Comparison of ENCODE assay signal across 8 cellular contexts in genomic region chr2:168889635-168890005, GRCh38. TPM values are rescaled to one million over a fixed set of nuclear protein-coding genes. Genes with fewer than 3 reads are reported as not detected.
A peak's percentile ranks its signal among the peaks of the same experiment; 100 is the strongest.
DNase-seq lines count a peak whose midpoint lies in the region; ATAC-seq and TF ChIP-seq lines count a peak whose summit lies in the region.

No MANE protein-coding gene starts in this region.

- WGBS in H9 (ENCODE audit: extremely low coverage, insufficient read length, low lambda C conversion rate), result no CpG with 5 or more reads among the region's 3 CpGs
- 20 to 21% methylated on average over 1 to 2 of the region's 3 CpGs for WGBS in mesodermal cell (ENCODE audit: insufficient coverage in 2 of 2), 2 experiments

- H2BK5ac ChIP-seq in H9 (ENCODE audit: insufficient read length, low read length), result no peak overlapping the region

- no peak overlapping the region for H2BK120ac ChIP-seq in H9 (ENCODE audit: low read depth, low read length, poor library complexity, severe bottlenecking)

- H3K36me3 Mint-ChIP-seq in H9 (ENCODE audit: insufficient read depth in 1 of 3, low read depth in 3 of 3), result peaks cover 16 to 34% (median 32%) of the 10 kb centered on the region in 3 experiments; a peak in 6 of 7 replicates
- H3K36me3 Mint-ChIP-seq in activated naive CD8-positive, alpha-beta T cell treated with anti-CD3 and anti-CD28 coated beads for 36 hours, result peaks cover 28% of the 10 kb centered on the region

- peak overlapping the region in 2 of 3 experiments; percentile 98 to 99; a peak in 3 of 7 replicates for H3K27ac Mint-ChIP-seq in H9
- H3K27ac Mint-ChIP-seq in activated naive CD8-positive, alpha-beta T cell treated with anti-CD3 and anti-CD28 coated beads for 36 hours, result peak overlapping the region; percentile 26

- H2BK20ac ChIP-seq in H9 (ENCODE audit: low read depth, low read length, poor library complexity, severe bottlenecking), result no peak overlapping the region

- H3K4me1 ChIP-seq in H9 (ENCODE audit: insufficient read depth, low read length), result no peaks in the 10 kb centered on the region
- no peaks in the 10 kb centered on the region for H3K4me1 ChIP-seq in mesodermal cell (ENCODE audit: control insufficient read depth, insufficient read depth, low read length, poor library complexity, severe bottlenecking)

- H3K18ac ChIP-seq in H9 (ENCODE audit: insufficient read length, low read depth, low read length), result no peak overlapping the region

- H2AFZ ChIP-seq in H9 (ENCODE audit: low read length), result no peak overlapping the region

- ATAC-seq in GM18517 (IDR thresholded peaks at IDR 0.05; ENCODE audit: unreplicated experiment), result no peak

- peak overlapping the region; percentile 65 for H3K4me3 ChIP-seq in mesodermal cell (ENCODE audit: extremely low read depth, insufficient read depth, low read length, poor library complexity, severe bottlenecking)

- no peak overlapping the region for H3K56ac ChIP-seq in H9 (ENCODE audit: insufficient read length, low read depth, low read length)

- H3K27me3 Mint-ChIP-seq in H9 (ENCODE audit: low read depth), result peaks cover 13% of the 10 kb centered on the region
- peaks cover 21% of the 10 kb centered on the region for H3K27me3 Mint-ChIP-seq in activated naive CD8-positive, alpha-beta T cell treated with anti-CD3 and anti-CD28 coated beads for 36 hours

- no peaks in the 10 kb centered on the region for H3K79me2 ChIP-seq in H9 (ENCODE audit: insufficient read depth, low read length)

- peaks cover 7 to 12% of the 10 kb centered on the region in 2 experiments for H3K4me1 Mint-ChIP-seq in H9
- peaks cover 14% of the 10 kb centered on the region for H3K4me1 Mint-ChIP-seq in activated naive CD8-positive, alpha-beta T cell treated with anti-CD3 and anti-CD28 coated beads for 36 hours

- no peak overlapping the region for H3K23ac ChIP-seq in H9 (ENCODE audit: insufficient read length, low read depth, low read length)

- H4K91ac ChIP-seq in H9 (ENCODE audit: insufficient read length, low read depth, low read length), result no peak overlapping the region

- no peaks in the 10 kb centered on the region for H3K27me3 ChIP-seq in H9 (ENCODE audit: insufficient read depth, low read length)

- TF ChIP-seq CTCF in C4-2B (conservative IDR thresholded peaks at IDR 0.05) (no peak), H9 (conservative IDR thresholded peaks at IDR 0.05) (no peak)

- no peak overlapping the region for H3T11ph ChIP-seq in H9 (ENCODE audit: low read length)

- no peak overlapping the region for H3K14ac ChIP-seq in H9 (ENCODE audit: insufficient read depth, low read length)

- H3K9me3 Mint-ChIP-seq in H9, result no peaks in the 10 kb centered on the region
- no peaks in the 10 kb centered on the region for H3K9me3 Mint-ChIP-seq in activated naive CD8-positive, alpha-beta T cell treated with anti-CD3 and anti-CD28 coated beads for 36 hours

- no peak overlapping the region for H4K5ac ChIP-seq in H9 (ENCODE audit: insufficient read length, low read depth, low read length)

- peak overlapping the region; percentile 95 for H3K4me2 ChIP-seq in H9 (ENCODE audit: insufficient read depth, insufficient read length, low read length)

- H2BK15ac ChIP-seq in H9 (ENCODE audit: low read depth, low read length), result no peak overlapping the region

- DNase-seq in H9 (no peak), amygdala (lab: John Stamatoyannopoulos, UW) (no peak), inferior parietal cortex (ENCODE audit: extremely low spot score) (no peak), NCI-H526 (lab: John Stamatoyannopoulos, UW) (no peak)
- DNase-seq in activated naive CD8-positive, alpha-beta T cell treated with anti-CD3 and anti-CD28 coated beads for 36 hours, result no peak

- H3K4me3 Mint-ChIP-seq in H9, result peak overlapping the region; percentile 98 to 99
- peak overlapping the region; percentile 93 for H3K4me3 Mint-ChIP-seq in activated naive CD8-positive, alpha-beta T cell treated with anti-CD3 and anti-CD28 coated beads for 36 hours

- no peaks in the 10 kb centered on the region for H4K20me1 ChIP-seq in H9 (ENCODE audit: control insufficient read depth, insufficient read depth, insufficient read length)

- H3K4ac ChIP-seq in H9 (ENCODE audit: low read depth, low read length), result no peak overlapping the region

- H2AK5ac ChIP-seq in H9 (ENCODE audit: insufficient read length, low read length), result no peak overlapping the region

- peaks cover 35% of the 10 kb centered on the region for H3K36me3 ChIP-seq in mesodermal cell (ENCODE audit: control insufficient read depth, insufficient read depth, low read length)

- H3K23me2 ChIP-seq in H9 (ENCODE audit: insufficient read length, low read depth, low read length, poor library complexity, severe bottlenecking), result peaks cover 3% of the 10 kb centered on the region

- peak overlapping the region; percentile 78 for H3K9ac ChIP-seq in H9 (ENCODE audit: extremely low read depth, insufficient read length, low read length)

- H3K9me3 ChIP-seq in H9 (ENCODE audit: control insufficient read depth, low read depth, low read length), result no peaks in the 10 kb centered on the region
- H3K9me3 ChIP-seq in mesodermal cell (ENCODE audit: control insufficient read depth, low read length), result no peaks in the 10 kb centered on the region

- H2BK12ac ChIP-seq in H9 (ENCODE audit: insufficient read length, low read depth, low read length), result no peak overlapping the region

- no peaks in the 10 kb centered on the region for H3K79me1 ChIP-seq in H9 (ENCODE audit: insufficient read depth, low read depth, low read length, poor library complexity, severe bottlenecking)

- H4K8ac ChIP-seq in H9 (replicated peaks; ENCODE audit: insufficient read length, low read depth, low read length), result no peak overlapping the region

- H3K27ac ChIP-seq in C4-2B (peak overlapping the region; percentile 77), H9 (ENCODE audit: insufficient read length, low read depth, low read length) (no peak overlapping the region), mesodermal cell (ENCODE audit: low read depth, low read length, severe bottlenecking) (no peak overlapping the region)

RNA-seq across cellular contexts. Expression of gene SPC25, which starts 0.6 kb away (rescaled TPM):
- 28.5 and 31.5 TPM in 2 replicates for total RNA-seq in H9 (2021)
- total RNA-seq in activated naive CD8-positive, alpha-beta T cell treated with anti-CD3 and anti-CD28 coated beads for 36 hours, result 10 to 100 TPM; 33.7 to 37.1 TPM
- 24.4 TPM for polyA plus RNA-seq in mesodermal cell (2013, experiment 1 of 2)
- polyA plus RNA-seq in mesodermal cell (2013, experiment 2 of 2), result 33.2 TPM

RNA-seq across cellular contexts. Expression of gene G6PC2, which starts 11.5 kb away (rescaled TPM):
- total RNA-seq in H9 (2021), result not detected in 2 replicates
- not detected for total RNA-seq in activated naive CD8-positive, alpha-beta T cell treated with anti-CD3 and anti-CD28 coated beads for 36 hours
- not detected for polyA plus RNA-seq in mesodermal cell (2013, experiment 1 of 2)
- not detected for polyA plus RNA-seq in mesodermal cell (2013, experiment 2 of 2)
